17 cellular contexts compared by ENCODE assay signal in genomic region chr1:22536506-22536905, GRCh38. TPM values are rescaled to one million over a fixed set of nuclear protein-coding genes. Genes with fewer than 3 reads are reported as not detected.
DNase-seq lines count a peak whose midpoint lies in the region; ATAC-seq, FAIRE-seq and TF ChIP-seq lines count a peak whose summit lies in the region.
"Had no signal": no experiment of that assay in that cellular context is flagged by ENCODE, and none has a peak within 500 bp of the region (broad histone marks: within the 10 kb centered on the region; RNA-seq: fewer than 3 reads in every experiment).

No MANE protein-coding gene starts in this region.

- no peaks in the 10 kb centered on the region for H3K36me3 ChIP-seq in bronchial epithelial cell (ENCODE audit: control insufficient read depth, insufficient read depth, low read length)
- H3K36me3 ChIP-seq: SJSA1 had no signal

- H3K4me3 ChIP-seq in bronchial epithelial cell (ENCODE audit: low read depth, low read length), result no peak overlapping the region
- no peak overlapping the region for H3K4me3 ChIP-seq in fibroblast of the aortic adventitia (ENCODE audit: low read depth, low read length)
- H3K4me3 ChIP-seq in skeletal muscle cell (ENCODE audit: low read depth, low read length), result no peak overlapping the region
- H3K4me3 ChIP-seq: SJSA1 had no signal

- DNase-seq in GM03348 (ENCODE audit: low spot score) (peak; percentile 55), bronchial epithelial cell (ENCODE audit: low read depth) (no peak), fibroblast of the aortic adventitia (ENCODE audit: low read depth) (peak; percentile 18), skeletal muscle cell (ENCODE audit: low read depth) (peak; percentile 4), nucleus accumbens (lab: John Stamatoyannopoulos, UW) (no peak), middle frontal gyrus (ENCODE audit: extremely low spot score, low spot score) (no peak), SHP77 (lab: John Stamatoyannopoulos, UW) (no peak)
- DNase-seq: CD4-positive, CD25-positive, alpha-beta regulatory T cell; EL; NCI-H1436; NCI-H2029; NCI-H2171 treated with DMSO at 0.1 percent for 48 hours; NCI-H774; RPMI8226 had no signal

- peak; percentile 93 for FAIRE-seq in bronchial epithelial cell (lab: Jason Lieb, UNC)
- FAIRE-seq: GM19239 had no signal

- ATAC-seq in GM18502 (IDR thresholded peaks at IDR 0.05; ENCODE audit: poor library complexity, unreplicated experiment), result no peak

- no peaks in the 10 kb centered on the region for H3K27me3 ChIP-seq in bronchial epithelial cell (ENCODE audit: control insufficient read depth, insufficient read depth, low read length)
- H3K27me3 ChIP-seq: SJSA1 had no signal

- TF ChIP-seq CTCF in bronchial epithelial cell (IDR thresholded peaks at IDR 0.05; ENCODE audit: insufficient read depth, low read length, severe bottlenecking) (no peak), fibroblast of the aortic adventitia (IDR thresholded peaks at IDR 0.05; ENCODE audit: insufficient read depth, low read length) (no peak)

RNA-seq across cellular contexts. Expression of gene EPHA8, which starts 26.8 kb away (rescaled TPM):
- total RNA-seq in bronchial epithelial cell (not detected in 2 replicates), fibroblast of the aortic adventitia (ENCODE audit: low replicate concordance) (not detected in 2 replicates)
- total RNA-seq: CD4-positive, CD25-positive, alpha-beta regulatory T cell; SJSA1 had no signal

Comparison
In these comparisons a context has a peak if more than half of its experiments do, and no peak if none do; other contexts are left out.
1. DNase-seq: peak in GM03348 (single experiment), fibroblast of the aortic adventitia (single experiment) and skeletal muscle cell (single experiment); none in bronchial epithelial cell (single experiment), nucleus accumbens (0 of 56), middle frontal gyrus (single experiment) and SHP77 (0 of 2).